Comparison of ENCODE assay signal across 16 cellular contexts in genomic region chr22:19050117-19050516, GRCh38.
"Had no signal": no experiment of that assay in that cellular context is flagged by ENCODE, and none has a peak within 500 bp of the region (broad histone marks: within the 10 kb centered on the region; RNA-seq: fewer than 3 reads in every experiment).

No MANE protein-coding gene starts in this region.

- H3K27me3 Mint-ChIP-seq: naive B cell; stimulated activated memory B cell treated with anti-CD40 and anti-IgM and Interleukin-4, amounts not matched to agents 10 μg/mL and 1 μg/mL and 100 μg/mL, for 72 hours; stimulated activated naive CD8-positive, alpha-beta T cell treated with anti-CD3 and anti-CD28 coated beads, Interleukin-15, Interleukin-2, amounts not matched to agents 100 ng/mL and 50 ng/mL, for 24 hours had no signal

- H3K27ac Mint-ChIP-seq: stimulated activated memory B cell treated with anti-CD40 and anti-IgM and Interleukin-4, amounts not matched to agents 10 μg/mL and 1 μg/mL and 100 μg/mL, for 72 hours; stimulated activated naive CD8-positive, alpha-beta T cell treated with anti-CD3 and anti-CD28 coated beads, Interleukin-15, Interleukin-2, amounts not matched to agents 100 ng/mL and 50 ng/mL, for 24 hours had no signal

- H3K4me1 Mint-ChIP-seq: stimulated activated memory B cell treated with anti-CD40 and anti-IgM and Interleukin-4, amounts not matched to agents 10 μg/mL and 1 μg/mL and 100 μg/mL, for 72 hours had no signal

- H3K4me3 Mint-ChIP-seq: naive B cell; stimulated activated memory B cell treated with anti-CD40 and anti-IgM and Interleukin-4, amounts not matched to agents 10 μg/mL and 1 μg/mL and 100 μg/mL, for 72 hours; stimulated activated naive CD8-positive, alpha-beta T cell treated with anti-CD3 and anti-CD28 coated beads, Interleukin-15, Interleukin-2, amounts not matched to agents 100 ng/mL and 50 ng/mL, for 24 hours had no signal

- ATAC-seq: esophagus mucosa; heart left ventricle; right lobe of liver; stimulated activated memory B cell treated with anti-CD40 and anti-IgM and Interleukin-4, amounts not matched to agents 10 μg/mL and 1 μg/mL and 100 μg/mL, for 72 hours had no signal

- H3K9me3 Mint-ChIP-seq: naive B cell; stimulated activated memory B cell treated with anti-CD40 and anti-IgM and Interleukin-4, amounts not matched to agents 10 μg/mL and 1 μg/mL and 100 μg/mL, for 72 hours; stimulated activated naive CD8-positive, alpha-beta T cell treated with anti-CD3 and anti-CD28 coated beads, Interleukin-15, Interleukin-2, amounts not matched to agents 100 ng/mL and 50 ng/mL, for 24 hours had no signal

- DNase-seq: effector CD8-positive, alpha-beta T cell; hippocampal formation; kidney glomerular epithelial cell; mesendoderm; naive B cell; psoas muscle; retina; stimulated activated CD4-positive, alpha-beta T cell treated with anti-CD3 and anti-CD28 coated beads, Interleukin-4, amount 100 ng/mL, for 1 hour; stimulated activated CD8-positive, alpha-beta memory T cell treated with anti-CD3 and anti-CD28 coated beads, Interleukin-4, amount 100 ng/mL, for 48 hours; upper lobe of left lung; uterus had no signal
